In genomic region chr18:77129150-77129551, GRCh38 we compare ENCODE assay signal across 8 cellular contexts. TPM values are rescaled to one million over a fixed set of nuclear protein-coding genes. Genes with fewer than 3 reads are reported as not detected.
A peak's percentile ranks its signal among the peaks of the same experiment; 100 is the strongest.
DNase-seq lines count a peak whose midpoint lies in the region; ATAC-seq and TF ChIP-seq lines count a peak whose summit lies in the region.

No MANE protein-coding gene starts in this region.

- TF ChIP-seq CTCF in AG04449 (IDR thresholded peaks at IDR 0.05; ENCODE audit: insufficient read depth, low read length, missing control alignments): no peak

- no peaks in the 10 kb centered on the region for H3K9me3 ChIP-seq in adipocyte (ENCODE audit: control insufficient read depth, low read length)

- no peaks in the 10 kb centered on the region for H3K9me3 Mint-ChIP-seq in memory B cell

- DNase-seq in AG04449 (ENCODE audit: low read depth, low spot score) (peak; percentile 68), adipocyte (ENCODE audit: low read depth) (peak; percentile 25), memory B cell (ENCODE audit: low spot score in 2 of 2) (no peak), HT-29 (ENCODE audit: low spot score) (no peak), NCI-H1694 (lab: John Stamatoyannopoulos, UW) (no peak), DMS79 treated with DMSO at 0.1 percent for 48 hours (lab: John Stamatoyannopoulos, UW) (no peak)
- no peak for DNase-seq in stimulated activated CD4-positive, alpha-beta T cell treated with anti-CD3 and anti-CD28 coated beads, Interleukin-4, amount 100 ng/mL, for 1 hour

- H3K9ac ChIP-seq in adipocyte (ENCODE audit: low read length): peak overlapping the region; percentile 46

- peaks cover 59% of the 10 kb centered on the region for H3K4me1 Mint-ChIP-seq in memory B cell

- no peak overlapping the region for H3K4me3 ChIP-seq in AG04449 (ENCODE audit: low read depth, low read length)
- peak overlapping the region; percentile 19 for H3K4me3 ChIP-seq in adipocyte (ENCODE audit: low read length)

- peak overlapping the region; percentile 47 for H3K4me3 Mint-ChIP-seq in memory B cell

- ATAC-seq in GM18505 (IDR thresholded peaks at IDR 0.05; ENCODE audit: unreplicated experiment) (no peak), memory B cell (ENCODE audit: low read depth) (no peak)

- POLR2A ChIA-PET in AG04449 (lab: Yijun Ruan, JAX): interaction anchor here (1.2 kb wide), 1 partner anchor 28 kb away, joined by 4 read pairs; no protein-coding TSS in a partner anchor

- no peaks in the 10 kb centered on the region for H3K36me3 ChIP-seq in adipocyte (ENCODE audit: control insufficient read depth, insufficient read depth, low read length, severe bottlenecking)

- peak overlapping the region; percentile 80 for H3K27ac Mint-ChIP-seq in memory B cell

- H3K36me3 Mint-ChIP-seq in memory B cell: peaks cover 3% of the 10 kb centered on the region

- CTCF ChIA-PET in AG04449 (lab: Yijun Ruan, JAX): interaction anchor here (0.9 kb wide), 1 partner anchor 62 kb away, joined by 3 read pairs; no protein-coding TSS in a partner anchor

- H3K27me3 Mint-ChIP-seq in memory B cell: no peaks in the 10 kb centered on the region

- H3K4me1 ChIP-seq in adipocyte (ENCODE audit: control insufficient read depth, insufficient read depth, low read length): peaks cover 61% of the 10 kb centered on the region

- peak; percentile 23 for TF ChIP-seq POLR2A in GM18505 (IDR thresholded peaks at IDR 0.05; ENCODE audit: borderline replicate concordance, extremely low read depth, insufficient read depth, insufficient read length)

- no peaks in the 10 kb centered on the region for H3K27me3 ChIP-seq in adipocyte (replicated peaks; ENCODE audit: control insufficient read depth, insufficient read depth, low read length)

RNA-seq across cellular contexts. Expression of gene MBP, which starts 3.4 kb away (rescaled TPM):
- 27.4 and 28.9 TPM in 2 replicates for total RNA-seq in HT-29 (2014; rRNA removed; shearing (Covaris generic))

Comparison
In these comparisons a context has a peak if more than half of its experiments do, and no peak if none do; other contexts are left out.
1. DNase-seq: peak in AG04449 (single experiment) and adipocyte (single experiment); none in memory B cell (0 of 2), HT-29 (single experiment), stimulated activated CD4-positive, alpha-beta T cell treated with anti-CD3 and anti-CD28 coated beads, Interleukin-4, amount 100 ng/mL, for 1 hour (single experiment), NCI-H1694 (single experiment) and DMS79 treated with DMSO at 0.1 percent for 48 hours (single experiment).